22 cellular contexts compared by ENCODE assay signal in genomic region chr6:159451051-159451450, GRCh38.
A peak's percentile ranks its signal among the peaks of the same experiment; 100 is the strongest.
DNase-seq lines count a peak whose midpoint lies in the region; TF ChIP-seq lines count a peak whose summit lies in the region.
"Had no signal": no experiment of that assay in that cellular context is flagged by ENCODE, and none has a peak within 500 bp of the region (broad histone marks: within the 10 kb centered on the region; RNA-seq: fewer than 3 reads in every experiment).

No MANE protein-coding gene starts in this region.

- CTCF ChIA-PET in AG04449 (lab: Yijun Ruan, JAX) = no interaction called here

- POLR2A ChIA-PET in AG04449 (lab: Yijun Ruan, JAX) = no interaction called here

- no peak overlapping the region for H3K4me3 ChIP-seq in AG04449 (ENCODE audit: low read depth, low read length)
- no peak overlapping the region for H3K4me3 ChIP-seq in choroid plexus epithelial cell (ENCODE audit: low read depth, low read length)
- H3K4me3 ChIP-seq: body of pancreas, dorsolateral prefrontal cortex, esophagus muscularis mucosa, PC-9, thyroid gland had no signal

- TF ChIP-seq CTCF in AG04449 (IDR thresholded peaks at IDR 0.05; ENCODE audit: insufficient read depth, low read length, missing control alignments) = no peak
- TF ChIP-seq CTCF in choroid plexus epithelial cell (conservative IDR thresholded peaks at IDR 0.05; ENCODE audit: low read depth, low read length) = no peak

- peak; percentile 16 for DNase-seq in AG04449 (ENCODE audit: low read depth, low spot score)
- DNase-seq in NCI-H226 = peak; percentile 31
- peak; percentile 88 for DNase-seq in choroid plexus epithelial cell (ENCODE audit: low read depth)
- DNase-seq in left kidney (ENCODE audit: low read depth, low spot score) = peak; percentile 29
- no peak for DNase-seq in DMS79 (lab: John Stamatoyannopoulos, UW)
- no peak for DNase-seq in activated CD4-positive, CD25-positive, alpha-beta regulatory T cell treated with anti-CD3 and anti-CD28 coated beads, Interleukin-2, amount 50 U/mL, for 72 hours
- DNase-seq in glomerular visceral epithelial cell (ENCODE audit: extremely low spot score) = no peak
- no peak for DNase-seq in activated CD8-positive, alpha-beta memory T cell treated with anti-CD3 and anti-CD28 coated beads for 24 hours
- DNase-seq: 8988T; activated CD4-positive, alpha-beta T cell treated with anti-CD3 and anti-CD28 coated beads, Interleukin-2, amount 10 ng/mL, durations not matched to agents 24 days and 14 days; activated CD8-positive, alpha-beta memory T cell treated with anti-CD3 and anti-CD28 coated beads, Interleukin-2, amount 50 U/mL, for 48 hours; body of pancreas; DMS53; dorsolateral prefrontal cortex; H9; naive thymus-derived CD4-positive, alpha-beta T cell; NCI-H1417; NCI-H774; PC-9; posterior cingulate gyrus; thyroid gland had no signal

Comparison
In these comparisons a context has a peak if more than half of its experiments do, and no peak if none do; other contexts are left out.
1. DNase-seq: peak in AG04449 (single experiment), NCI-H226 (single experiment), choroid plexus epithelial cell (single experiment) and left kidney (single experiment); none in DMS79 (single experiment), activated CD4-positive, CD25-positive, alpha-beta regulatory T cell treated with anti-CD3 and anti-CD28 coated beads, Interleukin-2, amount 50 U/mL, for 72 hours (single experiment), glomerular visceral epithelial cell (single experiment) and activated CD8-positive, alpha-beta memory T cell treated with anti-CD3 and anti-CD28 coated beads for 24 hours (single experiment).